In the genomic region with DNA sequence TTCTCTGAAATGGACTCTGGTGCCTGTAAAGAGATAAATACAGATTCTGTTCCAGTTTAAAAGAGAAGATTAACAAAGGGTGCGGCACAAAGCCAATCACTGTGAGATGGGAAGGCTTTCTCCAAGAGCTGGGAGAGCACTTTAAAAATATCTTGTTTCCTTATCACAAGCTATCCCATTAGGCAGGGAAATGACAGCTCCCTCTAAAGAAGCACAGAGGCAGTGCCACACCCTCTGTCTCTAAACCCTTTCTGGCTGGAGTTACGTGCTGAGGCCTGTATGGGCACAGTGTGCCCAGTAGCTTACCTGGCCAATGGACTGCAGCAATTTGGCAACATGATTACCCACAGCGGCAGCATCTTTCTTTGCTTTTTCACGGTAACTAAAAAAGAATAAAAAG, we compare ENCODE assay signal across 27 cellular contexts. TPM values are rescaled to one million over a fixed set of nuclear protein-coding genes. Genes with fewer than 3 reads are reported as not detected.
"Had no signal": no experiment of that assay in that cellular context is flagged by ENCODE, and none has a peak within 500 bp of the region (broad histone marks: within the 10 kb centered on the region; RNA-seq: fewer than 3 reads in every experiment).

No MANE protein-coding gene starts in this region.

- H3K27me3 Mint-ChIP-seq: activated B cell treated with CpG ODN at 0.5 μM for 24 hours; activated CD4-positive, alpha-beta T cell treated with anti-CD3 and anti-CD28 coated beads, Interleukin-2, amount 10 ng/mL, durations not matched to agents 7 days and 5 days; activated naive CD4-positive, alpha-beta T cell treated with anti-CD3 and anti-CD28 coated beads, Interleukin-2, amount 10 ng/mL, durations not matched to agents 7 days and 5 days; dendritic cell treated with granulocyte-macrophage colony-stimulating factor and Interleukin-4, amounts not matched to agents 40 ng/mL and 50 ng/mL, for 4 days; stimulated activated naive B cell treated with anti-CD40 and anti-IgM and Interleukin-4, amounts not matched to agents 10 μg/mL and 1 μg/mL and 100 μg/mL, for 72 hours had no signal

- H3K9me3 ChIP-seq: spleen, thoracic aorta, upper lobe of right lung had no signal

- H3K27ac ChIP-seq: spleen, thoracic aorta, upper lobe of right lung had no signal

- H3K9me3 Mint-ChIP-seq: activated B cell treated with CpG ODN at 0.5 μM for 24 hours; activated CD4-positive, alpha-beta T cell treated with anti-CD3 and anti-CD28 coated beads, Interleukin-2, amount 10 ng/mL, durations not matched to agents 7 days and 5 days; activated naive CD4-positive, alpha-beta T cell treated with anti-CD3 and anti-CD28 coated beads, Interleukin-2, amount 10 ng/mL, durations not matched to agents 7 days and 5 days; activated T-cell treated with anti-CD3 and anti-CD28 coated beads, Interleukin-2, amount 50 U/mL, for 4 hours; dendritic cell treated with granulocyte-macrophage colony-stimulating factor and Interleukin-4, amounts not matched to agents 40 ng/mL and 50 ng/mL, for 4 days; stimulated activated naive B cell treated with anti-CD40 and anti-IgM and Interleukin-4, amounts not matched to agents 10 μg/mL and 1 μg/mL and 100 μg/mL, for 72 hours; T-helper 2 cell treated with Interferon-gamma antibody and Interleukin-4, amounts not matched to agents 5 μg/mL and 100 μg/mL, for 36 hours had no signal

- ATAC-seq: activated CD8-positive, alpha-beta T cell treated with anti-CD3 and anti-CD28 coated beads, Interleukin-2, amount 10 ng/mL, durations not matched to agents 7 days and 5 days; activated T-cell treated with anti-CD3 and anti-CD28 coated beads, Interleukin-2, amount 50 U/mL, for 4 hours; stimulated activated naive B cell treated with anti-CD40 and anti-IgM and Interleukin-4, amounts not matched to agents 10 μg/mL and 1 μg/mL and 100 μg/mL, for 72 hours; upper lobe of right lung had no signal

- H3K27ac Mint-ChIP-seq: activated B cell treated with CpG ODN at 0.5 μM for 24 hours; activated CD4-positive, alpha-beta T cell treated with anti-CD3 and anti-CD28 coated beads, Interleukin-2, amount 10 ng/mL, durations not matched to agents 7 days and 5 days; activated CD8-positive, alpha-beta T cell treated with anti-CD3 and anti-CD28 coated beads, Interleukin-2, amount 10 ng/mL, durations not matched to agents 7 days and 5 days; activated naive CD4-positive, alpha-beta T cell treated with anti-CD3 and anti-CD28 coated beads, Interleukin-2, amount 10 ng/mL, durations not matched to agents 7 days and 5 days; dendritic cell treated with granulocyte-macrophage colony-stimulating factor and Interleukin-4, amounts not matched to agents 40 ng/mL and 50 ng/mL, for 4 days; stimulated activated naive B cell treated with anti-CD40 and anti-IgM and Interleukin-4, amounts not matched to agents 10 μg/mL and 1 μg/mL and 100 μg/mL, for 72 hours; T-helper 2 cell treated with Interferon-gamma antibody and Interleukin-4, amounts not matched to agents 5 μg/mL and 100 μg/mL, for 36 hours had no signal

- H3K4me3 Mint-ChIP-seq: activated B cell treated with CpG ODN at 0.5 μM for 24 hours; activated CD4-positive, alpha-beta T cell treated with anti-CD3 and anti-CD28 coated beads, Interleukin-2, amount 10 ng/mL, durations not matched to agents 7 days and 5 days; activated CD8-positive, alpha-beta T cell treated with anti-CD3 and anti-CD28 coated beads, Interleukin-2, amount 10 ng/mL, durations not matched to agents 7 days and 5 days; activated naive CD4-positive, alpha-beta T cell treated with anti-CD3 and anti-CD28 coated beads, Interleukin-2, amount 10 ng/mL, durations not matched to agents 7 days and 5 days; activated T-cell treated with anti-CD3 and anti-CD28 coated beads, Interleukin-2, amount 50 U/mL, for 4 hours; dendritic cell treated with granulocyte-macrophage colony-stimulating factor and Interleukin-4, amounts not matched to agents 40 ng/mL and 50 ng/mL, for 4 days; stimulated activated naive B cell treated with anti-CD40 and anti-IgM and Interleukin-4, amounts not matched to agents 10 μg/mL and 1 μg/mL and 100 μg/mL, for 72 hours; T-helper 2 cell treated with Interferon-gamma antibody and Interleukin-4, amounts not matched to agents 5 μg/mL and 100 μg/mL, for 36 hours had no signal

- H3K4me3 ChIP-seq: spleen, thoracic aorta, upper lobe of right lung had no signal

- H3K27me3 ChIP-seq: spleen, upper lobe of right lung had no signal

- H3K4me1 Mint-ChIP-seq: activated B cell treated with CpG ODN at 0.5 μM for 24 hours; activated CD4-positive, alpha-beta T cell treated with anti-CD3 and anti-CD28 coated beads, Interleukin-2, amount 10 ng/mL, durations not matched to agents 7 days and 5 days; activated naive CD4-positive, alpha-beta T cell treated with anti-CD3 and anti-CD28 coated beads, Interleukin-2, amount 10 ng/mL, durations not matched to agents 7 days and 5 days; stimulated activated naive B cell treated with anti-CD40 and anti-IgM and Interleukin-4, amounts not matched to agents 10 μg/mL and 1 μg/mL and 100 μg/mL, for 72 hours had no signal

- FAIRE-seq: astrocyte, islet of Langerhans had no signal

- DNase-seq: activated B cell treated with CpG ODN at 0.5 μM for 24 hours; activated CD4-positive, alpha-beta T cell treated with anti-CD3 and anti-CD28 coated beads, Interleukin-2, amount 10 ng/mL, durations not matched to agents 7 days and 5 days; activated CD8-positive, alpha-beta T cell treated with anti-CD3 and anti-CD28 coated beads, Interleukin-2, amount 10 ng/mL, durations not matched to agents 7 days and 5 days; activated effector memory CD4-positive, alpha-beta T cell treated with Interleukin-2 at 50 U/mL for 16 hours; activated naive CD4-positive, alpha-beta T cell treated with anti-CD3 and anti-CD28 coated beads, Interleukin-2, amount 10 ng/mL, durations not matched to agents 7 days and 5 days; activated T-cell treated with anti-CD3 and anti-CD28 coated beads, Interleukin-2, amount 50 U/mL, for 4 hours; effector CD8-positive, alpha-beta T cell; foreskin melanocyte; glutamatergic neuron; hippocampal formation; occipital lobe; spleen; stimulated activated CD4-positive, alpha-beta T cell treated with anti-CD3 and anti-CD28 coated beads, Interleukin-4, amount 100 ng/mL, for 4 hours; stimulated activated naive B cell treated with anti-CD40 and anti-IgM and Interleukin-4, amounts not matched to agents 10 μg/mL and 1 μg/mL and 100 μg/mL, for 72 hours; upper lobe of right lung had no signal

- H3K4me1 ChIP-seq: spleen, upper lobe of right lung had no signal

RNA-seq across cellular contexts. Expression of gene TERB1, which starts 9.0 kb away (rescaled TPM):
- total RNA-seq: activated B cell treated with CpG ODN at 0.5 μM for 24 hours; activated CD8-positive, alpha-beta T cell treated with anti-CD3 and anti-CD28 coated beads, Interleukin-2, amount 10 ng/mL, durations not matched to agents 7 days and 5 days; activated T-cell treated with anti-CD3 and anti-CD28 coated beads, Interleukin-2, amount 50 U/mL, for 4 hours; chondrocyte; thoracic aorta had no signal
- polyA plus RNA-seq: adipose tissue, fibroblast of lung had no signal

RNA-seq across cellular contexts. Expression of gene CA7, which starts 33.8 kb away (rescaled TPM):
- total RNA-seq: activated B cell treated with CpG ODN at 0.5 μM for 24 hours; activated CD4-positive, alpha-beta T cell treated with anti-CD3 and anti-CD28 coated beads, Interleukin-2, amount 10 ng/mL, durations not matched to agents 7 days and 5 days; activated CD8-positive, alpha-beta T cell treated with anti-CD3 and anti-CD28 coated beads, Interleukin-2, amount 10 ng/mL, durations not matched to agents 7 days and 5 days; astrocyte; chondrocyte; fibroblast of lung; lung microvascular endothelial cell; mononuclear cell; occipital lobe; renal cortical epithelial cell; spleen; thoracic aorta; upper lobe of right lung had no signal
- polyA plus RNA-seq: fibroblast of lung, neural cell, spleen had no signal
